2 cellular contexts compared by ENCODE assay signal in the genomic region with DNA sequence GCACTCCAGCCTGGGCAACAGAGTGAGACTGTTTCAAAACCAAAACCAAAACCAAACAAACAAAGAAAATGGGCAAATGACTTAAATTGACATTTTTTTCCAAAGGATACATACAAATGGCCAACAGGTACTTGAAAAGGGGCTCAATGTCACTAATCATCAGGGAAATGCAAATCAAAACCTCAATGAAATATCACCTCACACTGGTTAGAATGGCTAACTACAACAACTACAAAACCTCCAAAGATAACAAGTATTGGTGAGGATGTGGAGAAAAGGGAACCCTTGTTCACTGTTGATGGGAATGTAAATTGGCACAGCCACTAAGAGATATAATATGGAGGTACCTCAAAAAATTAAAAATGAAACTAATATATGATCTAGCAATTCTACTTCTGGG.
TF ChIP-seq lines count a peak whose summit lies in the region.

No MANE protein-coding gene starts in this region.

TF ChIP-seq in HCT116, 20 proteins besides CTCF, POLR2A, EP300 and RAD21 (continued from another document):
- TF ChIP-seq ZBTB33 (IDR thresholded peaks at IDR 0.05; ENCODE audit: extremely low read depth, insufficient replicate concordance, low read length) (no peak), MAX (IDR thresholded peaks at IDR 0.05) (no peak), FOSL1 (IDR thresholded peaks at IDR 0.05; ENCODE audit: low read depth) (no peak), SIN3A (IDR thresholded peaks at IDR 0.05; ENCODE audit: low read depth) (no peak), REST (IDR thresholded peaks at IDR 0.05; ENCODE audit: low read depth) (no peak), ZFX (IDR thresholded peaks at IDR 0.05) (no peak), ATF3 (IDR thresholded peaks at IDR 0.05) (no peak), EZH2phosphoT487 (IDR thresholded peaks at IDR 0.05; ENCODE audit: borderline replicate concordance) (no peak), YY1 (IDR thresholded peaks at IDR 0.05; ENCODE audit: extremely low read depth, insufficient replicate concordance, low read depth, low read length) (no peak)

TF ChIP-seq in WTC11, 78 proteins besides CTCF, POLR2A, EP300 and RAD21 (continued from another document):
- TF ChIP-seq MLX (CRISPR knock-in tag; IDR thresholded peaks at IDR 0.05): no peak
- TF ChIP-seq OVOL2 (CRISPR knock-in tag; IDR thresholded peaks at IDR 0.05; ENCODE audit: borderline replicate concordance): no peak
- no peak for TF ChIP-seq ATF1 (CRISPR knock-in tag; IDR thresholded peaks at IDR 0.05)
- TF ChIP-seq ZNF416 (CRISPR knock-in tag; IDR thresholded peaks at IDR 0.05): no peak
- TF ChIP-seq TP53 (CRISPR knock-in tag; IDR thresholded peaks at IDR 0.05): no peak
- TF ChIP-seq, protein P1, sequence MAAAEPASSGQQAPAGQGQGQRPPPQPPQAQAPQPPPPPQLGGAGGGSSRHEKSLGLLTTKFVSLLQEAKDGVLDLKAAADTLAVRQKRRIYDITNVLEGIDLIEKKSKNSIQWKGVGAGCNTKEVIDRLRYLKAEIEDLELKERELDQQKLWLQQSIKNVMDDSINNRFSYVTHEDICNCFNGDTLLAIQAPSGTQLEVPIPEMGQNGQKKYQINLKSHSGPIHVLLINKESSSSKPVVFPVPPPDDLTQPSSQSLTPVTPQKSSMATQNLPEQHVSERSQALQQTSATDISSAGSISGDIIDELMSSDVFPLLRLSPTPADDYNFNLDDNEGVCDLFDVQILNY (CRISPR knock-in tag; IDR thresholded peaks at IDR 0.05): no peak
- TF ChIP-seq ZNF532 (CRISPR knock-in tag; IDR thresholded peaks at IDR 0.05; ENCODE audit: borderline replicate concordance): no peak
- TF ChIP-seq ZNF396 (CRISPR knock-in tag; IDR thresholded peaks at IDR 0.05; ENCODE audit: borderline replicate concordance): no peak
- no peak for TF ChIP-seq ZNF263 (CRISPR knock-in tag; IDR thresholded peaks at IDR 0.05; ENCODE audit: low read depth)
